1 cellular context compared by ENCODE assay signal in the genomic region with DNA sequence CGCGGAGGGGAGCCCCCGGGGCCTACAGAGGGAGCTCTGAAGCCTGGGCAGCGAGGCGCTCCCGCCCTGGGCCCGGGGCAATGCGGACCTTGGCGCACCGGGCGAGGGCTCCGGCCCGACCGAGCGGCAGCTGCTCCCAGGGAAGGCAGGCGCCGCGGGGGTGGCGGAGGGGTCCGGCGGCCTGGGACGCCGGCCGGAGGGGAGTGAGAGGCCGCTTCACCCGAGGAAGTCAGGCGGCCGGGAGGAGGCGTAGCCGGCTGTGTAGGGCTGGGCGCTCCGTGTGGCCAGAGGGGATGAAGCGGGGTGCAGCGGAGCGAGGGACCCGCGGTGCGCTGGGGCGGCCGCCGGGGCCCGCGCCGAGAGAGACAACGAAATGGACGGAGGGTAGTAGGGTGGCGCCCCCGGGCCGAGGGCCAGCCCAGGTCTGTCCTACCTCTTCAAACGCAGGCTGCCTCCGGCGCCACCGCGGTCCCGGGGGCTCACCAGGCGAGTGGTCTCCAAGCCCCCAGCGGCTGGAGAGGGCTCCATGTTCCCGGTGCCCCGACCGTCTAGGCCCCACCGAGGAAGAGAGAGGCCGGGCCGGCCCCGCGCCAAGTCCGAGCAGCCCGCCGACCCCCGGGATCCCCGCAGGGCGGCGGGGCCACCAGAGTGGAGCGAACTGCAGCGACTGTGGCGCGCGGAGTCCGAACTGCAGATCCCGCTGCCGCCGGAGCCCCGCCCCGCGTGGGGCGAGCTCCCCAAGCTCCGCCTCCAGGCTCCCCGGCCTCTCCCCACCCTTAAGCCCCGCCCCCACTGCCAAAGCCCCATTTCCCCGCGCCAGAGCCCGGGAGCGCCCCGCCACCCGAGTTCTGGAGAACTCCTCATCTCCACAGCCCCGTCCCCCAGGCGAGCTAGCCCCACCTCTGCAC.
A peak's percentile ranks its signal among the peaks of the same experiment; 100 is the strongest.
TF ChIP-seq lines count a peak whose summit lies in the region.

A gene with protein sequence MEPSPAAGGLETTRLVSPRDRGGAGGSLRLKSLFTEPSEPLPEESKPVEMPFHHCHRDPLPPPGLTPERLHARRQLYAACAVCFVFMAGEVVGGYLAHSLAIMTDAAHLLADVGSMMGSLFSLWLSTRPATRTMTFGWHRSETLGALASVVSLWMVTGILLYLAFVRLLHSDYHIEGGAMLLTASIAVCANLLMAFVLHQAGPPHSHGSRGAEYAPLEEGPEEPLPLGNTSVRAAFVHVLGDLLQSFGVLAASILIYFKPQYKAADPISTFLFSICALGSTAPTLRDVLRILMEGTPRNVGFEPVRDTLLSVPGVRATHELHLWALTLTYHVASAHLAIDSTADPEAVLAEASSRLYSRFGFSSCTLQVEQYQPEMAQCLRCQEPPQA (minus strand): TSS at position 669 of the 908 bp plus-strand sequence. CDS start 141 bp downstream, at position 528.

TF ChIP-seq in HepG2, 621 proteins besides CTCF, POLR2A, EP300 and RAD21 (continued from another document and continues in another):
- TF ChIP-seq SNAPC4 (CRISPR knock-in tag; IDR thresholded peaks at IDR 0.05), result no peak
- no peak for TF ChIP-seq ZNF737 (CRISPR knock-in tag; IDR thresholded peaks at IDR 0.05; ENCODE audit: borderline replicate concordance)
- TF ChIP-seq FOXK1 (CRISPR knock-in tag; IDR thresholded peaks at IDR 0.05; ENCODE audit: borderline replicate concordance, low read depth), result no peak
- no peak for TF ChIP-seq ZNF670 (CRISPR knock-in tag; IDR thresholded peaks at IDR 0.05; ENCODE audit: borderline replicate concordance)
- TF ChIP-seq CCDC6 (CRISPR knock-in tag; IDR thresholded peaks at IDR 0.05), result no peak
- TF ChIP-seq, protein P1, sequence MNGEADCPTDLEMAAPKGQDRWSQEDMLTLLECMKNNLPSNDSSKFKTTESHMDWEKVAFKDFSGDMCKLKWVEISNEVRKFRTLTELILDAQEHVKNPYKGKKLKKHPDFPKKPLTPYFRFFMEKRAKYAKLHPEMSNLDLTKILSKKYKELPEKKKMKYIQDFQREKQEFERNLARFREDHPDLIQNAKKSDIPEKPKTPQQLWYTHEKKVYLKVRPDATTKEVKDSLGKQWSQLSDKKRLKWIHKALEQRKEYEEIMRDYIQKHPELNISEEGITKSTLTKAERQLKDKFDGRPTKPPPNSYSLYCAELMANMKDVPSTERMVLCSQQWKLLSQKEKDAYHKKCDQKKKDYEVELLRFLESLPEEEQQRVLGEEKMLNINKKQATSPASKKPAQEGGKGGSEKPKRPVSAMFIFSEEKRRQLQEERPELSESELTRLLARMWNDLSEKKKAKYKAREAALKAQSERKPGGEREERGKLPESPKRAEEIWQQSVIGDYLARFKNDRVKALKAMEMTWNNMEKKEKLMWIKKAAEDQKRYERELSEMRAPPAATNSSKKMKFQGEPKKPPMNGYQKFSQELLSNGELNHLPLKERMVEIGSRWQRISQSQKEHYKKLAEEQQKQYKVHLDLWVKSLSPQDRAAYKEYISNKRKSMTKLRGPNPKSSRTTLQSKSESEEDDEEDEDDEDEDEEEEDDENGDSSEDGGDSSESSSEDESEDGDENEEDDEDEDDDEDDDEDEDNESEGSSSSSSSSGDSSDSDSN (CRISPR knock-in tag; IDR thresholded peaks at IDR 0.05), result peak; percentile 69; the same call in 1 of the 2 replicates
- no peak for TF ChIP-seq ZNF782 (CRISPR knock-in tag; IDR thresholded peaks at IDR 0.05; ENCODE audit: borderline replicate concordance)
- TF ChIP-seq RNF2 (conservative IDR thresholded peaks at IDR 0.05; ENCODE audit: low read depth), result peak; percentile 97
- TF ChIP-seq ZNF839 (CRISPR knock-in tag; IDR thresholded peaks at IDR 0.05; ENCODE audit: borderline replicate concordance), result no peak
- TF ChIP-seq GABPB1 (CRISPR knock-in tag; IDR thresholded peaks at IDR 0.05), result peak; percentile 34; the same call in 1 of the 2 replicates
- peak; percentile 45; the same call in 1 of the 2 replicates for TF ChIP-seq EED (CRISPR knock-in tag; IDR thresholded peaks at IDR 0.05)
- peak; percentile 37; the same call in 1 of the 2 replicates for TF ChIP-seq TBX2 (CRISPR knock-in tag; IDR thresholded peaks at IDR 0.05; ENCODE audit: borderline replicate concordance)
- no peak for TF ChIP-seq ZBTB8A (CRISPR knock-in tag; IDR thresholded peaks at IDR 0.05; ENCODE audit: borderline replicate concordance, low read depth)
- TF ChIP-seq HDAC1 (CRISPR knock-in tag; IDR thresholded peaks at IDR 0.05), result 0 out of 2 replicates have a peak, but pooled peaks have one; percentile 24
- TF ChIP-seq ZNF570 (CRISPR knock-in tag; IDR thresholded peaks at IDR 0.05; ENCODE audit: borderline replicate concordance), result no peak
- TF ChIP-seq TSC22D2 (CRISPR knock-in tag; IDR thresholded peaks at IDR 0.05; ENCODE audit: borderline replicate concordance), result no peak
- no peak; the same call in 1 of the 2 replicates for TF ChIP-seq ZNF446 (CRISPR knock-in tag; IDR thresholded peaks at IDR 0.05)
- TF ChIP-seq, protein P2, sequence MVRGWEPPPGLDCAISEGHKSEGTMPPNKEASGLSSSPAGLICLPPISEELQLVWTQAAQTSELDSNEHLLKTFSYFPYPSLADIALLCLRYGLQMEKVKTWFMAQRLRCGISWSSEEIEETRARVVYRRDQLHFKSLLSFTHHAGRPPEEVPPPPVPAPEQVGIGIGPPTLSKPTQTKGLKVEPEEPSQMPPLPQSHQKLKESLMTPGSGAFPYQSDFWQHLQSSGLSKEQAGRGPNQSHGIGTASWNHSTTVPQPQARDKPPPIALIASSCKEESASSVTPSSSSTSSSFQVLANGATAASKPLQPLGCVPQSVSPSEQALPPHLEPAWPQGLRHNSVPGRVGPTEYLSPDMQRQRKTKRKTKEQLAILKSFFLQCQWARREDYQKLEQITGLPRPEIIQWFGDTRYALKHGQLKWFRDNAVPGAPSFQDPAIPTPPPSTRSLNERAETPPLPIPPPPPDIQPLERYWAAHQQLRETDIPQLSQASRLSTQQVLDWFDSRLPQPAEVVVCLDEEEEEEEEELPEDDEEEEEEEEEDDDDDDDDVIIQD (CRISPR knock-in tag; IDR thresholded peaks at IDR 0.05; ENCODE audit: low read depth), result no peak
- no peak for TF ChIP-seq ZZZ3 (CRISPR knock-in tag; IDR thresholded peaks at IDR 0.05; ENCODE audit: borderline replicate concordance)
- 0 out of 2 replicates have a peak, but pooled peaks have one; percentile 13 for TF ChIP-seq ZSCAN31 (CRISPR knock-in tag; IDR thresholded peaks at IDR 0.05; ENCODE audit: low read depth)
- TF ChIP-seq NFIC (IDR thresholded peaks at IDR 0.05; ENCODE audit: low read length), result no peak
- TF ChIP-seq DNMT3B (CRISPR knock-in tag; conservative IDR thresholded peaks at IDR 0.05), result no peak
- no peak for TF ChIP-seq JUN (CRISPR knock-in tag; IDR thresholded peaks at IDR 0.05)
- no peak for TF ChIP-seq TBL1XR1 (IDR thresholded peaks at IDR 0.05; ENCODE audit: borderline replicate concordance, low read length, partially characterized antibody)
- TF ChIP-seq PRDM10 (CRISPR knock-in tag; IDR thresholded peaks at IDR 0.05; ENCODE audit: low read depth), result no peak
- TF ChIP-seq ZNF607 (CRISPR knock-in tag; IDR thresholded peaks at IDR 0.05; ENCODE audit: borderline replicate concordance), result no peak
- TF ChIP-seq, protein P3, sequence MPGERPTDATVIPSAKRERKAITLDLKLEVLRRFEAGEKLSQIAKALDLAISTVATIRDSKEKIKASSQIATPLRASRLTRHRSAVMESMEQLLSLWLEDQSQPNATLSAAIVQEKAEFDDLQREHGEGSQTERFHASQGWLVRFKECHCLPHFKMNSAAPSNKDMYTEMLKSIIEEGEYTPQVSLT (CRISPR knock-in tag; IDR thresholded peaks at IDR 0.05; ENCODE audit: borderline replicate concordance, low read depth), result no peak
- TF ChIP-seq REL (CRISPR knock-in tag; conservative IDR thresholded peaks at IDR 0.05), result no peak
- no peak for TF ChIP-seq AGO2 (optimal IDR thresholded peaks at IDR 0.05; ENCODE audit: low read depth, low read length)
- no peak for TF ChIP-seq REPIN1 (CRISPR knock-in tag; IDR thresholded peaks at IDR 0.05; ENCODE audit: borderline replicate concordance, low read depth)
- no peak for TF ChIP-seq PCBP1 (IDR thresholded peaks at IDR 0.05; ENCODE audit: borderline replicate concordance, low read depth, low read length)
- TF ChIP-seq HOXD1 (CRISPR knock-in tag; IDR thresholded peaks at IDR 0.05), result no peak
- no peak for TF ChIP-seq SCMH1 (CRISPR knock-in tag; IDR thresholded peaks at IDR 0.05; ENCODE audit: borderline replicate concordance)
- TF ChIP-seq ZNF3 (CRISPR knock-in tag; IDR thresholded peaks at IDR 0.05), result no peak
- TF ChIP-seq GFI1 (CRISPR knock-in tag; IDR thresholded peaks at IDR 0.05; ENCODE audit: borderline replicate concordance), result no peak
- TF ChIP-seq ZBTB1 (CRISPR knock-in tag; IDR thresholded peaks at IDR 0.05; ENCODE audit: borderline replicate concordance), result no peak
- TF ChIP-seq TEAD3 (CRISPR knock-in tag; optimal IDR thresholded peaks at IDR 0.05; ENCODE audit: borderline replicate concordance), result peak; percentile 15
- no peak for TF ChIP-seq ZNF251 (CRISPR knock-in tag; IDR thresholded peaks at IDR 0.05)
- TF ChIP-seq ZBTB44 (CRISPR knock-in tag; IDR thresholded peaks at IDR 0.05), result no peak
- no peak for TF ChIP-seq FOXA1 (IDR thresholded peaks at IDR 0.05)
- no peak for TF ChIP-seq FOXA1 (CRISPR knock-in tag; IDR thresholded peaks at IDR 0.05)
- no peak for TF ChIP-seq ZSCAN9 (CRISPR knock-in tag; IDR thresholded peaks at IDR 0.05; ENCODE audit: borderline replicate concordance)
- TF ChIP-seq HMG20A (CRISPR knock-in tag; IDR thresholded peaks at IDR 0.05; ENCODE audit: borderline replicate concordance), result no peak
- no peak for TF ChIP-seq IKZF4 (CRISPR knock-in tag; IDR thresholded peaks at IDR 0.05; ENCODE audit: borderline replicate concordance, low read depth, not compliant biosample characterization)
- TF ChIP-seq KDM1A (CRISPR knock-in tag; IDR thresholded peaks at IDR 0.05), result no peak
